ENCODE assay signal across 19 cellular contexts in genomic region chr2:214696681-214697080, GRCh38.
DNase-seq lines count a peak whose midpoint lies in the region; ATAC-seq and TF ChIP-seq lines count a peak whose summit lies in the region.
"Had no signal": no experiment of that assay in that cellular context is flagged by ENCODE, and none has a peak within 500 bp of the region (broad histone marks: within the 10 kb centered on the region; RNA-seq: fewer than 3 reads in every experiment).

No MANE protein-coding gene starts in this region.

- H3K79me1 ChIP-seq in trophoblast cell (ENCODE audit: low read length) = no peaks in the 10 kb centered on the region

- H3K4me1 ChIP-seq in heart right ventricle = no peaks in the 10 kb centered on the region
- H3K4me1 ChIP-seq in trophoblast cell (ENCODE audit: control insufficient read depth in 1 of 2, insufficient read depth in 2 of 2, low read length in 2 of 2) = no peaks in the 10 kb centered on the region
- H3K4me1 ChIP-seq: A549, BLaER1 had no signal

- no peak overlapping the region for H3K4ac ChIP-seq in trophoblast cell (ENCODE audit: low read depth, low read length)

- no peak overlapping the region for H2BK5ac ChIP-seq in trophoblast cell (ENCODE audit: low read depth, low read length, poor library complexity)

- H4K91ac ChIP-seq in trophoblast cell (ENCODE audit: low read depth, low read length) = no peak overlapping the region

- H3K18ac ChIP-seq in trophoblast cell (ENCODE audit: low read length) = no peak overlapping the region

- no peak overlapping the region for H3K27ac Mint-ChIP-seq in stimulated activated memory B cell treated with anti-CD40 and anti-IgM and Interleukin-4, amounts not matched to agents 10 μg/mL and 1 μg/mL and 100 μg/mL, for 72 hours
- H3K27ac Mint-ChIP-seq: CD4-positive, alpha-beta memory T cell; GM23338; IgD-negative memory B cell had no signal

- H3K9me3 Mint-ChIP-seq in stimulated activated memory B cell treated with anti-CD40 and anti-IgM and Interleukin-4, amounts not matched to agents 10 μg/mL and 1 μg/mL and 100 μg/mL, for 72 hours = peaks cover 6% of the 10 kb centered on the region

- H3K79me2 ChIP-seq in trophoblast cell (ENCODE audit: control insufficient read depth, insufficient read depth, low read length, poor library complexity) = no peaks in the 10 kb centered on the region

- intact Hi-C loops in Right ventricle myocardium inferior (cut with DNase I) (no loop called here), heart right ventricle (cut with DNase I) (no loop called here)

- H3K27me3 Mint-ChIP-seq in stimulated activated memory B cell treated with anti-CD40 and anti-IgM and Interleukin-4, amounts not matched to agents 10 μg/mL and 1 μg/mL and 100 μg/mL, for 72 hours = no peaks in the 10 kb centered on the region

- no peak overlapping the region for H3K4me3 Mint-ChIP-seq in stimulated activated memory B cell treated with anti-CD40 and anti-IgM and Interleukin-4, amounts not matched to agents 10 μg/mL and 1 μg/mL and 100 μg/mL, for 72 hours
- H3K4me3 Mint-ChIP-seq: CD14-positive monocyte; CD4-positive, alpha-beta memory T cell; GM23338; IgD-negative memory B cell had no signal

- no peak overlapping the region for H4K8ac ChIP-seq in trophoblast cell (ENCODE audit: low read depth, low read length)

- no peak overlapping the region for H4K12ac ChIP-seq in trophoblast cell (ENCODE audit: low read depth, low read length)

- no peaks in the 10 kb centered on the region for H3K4me1 Mint-ChIP-seq in stimulated activated memory B cell treated with anti-CD40 and anti-IgM and Interleukin-4, amounts not matched to agents 10 μg/mL and 1 μg/mL and 100 μg/mL, for 72 hours
- H3K4me1 Mint-ChIP-seq: CD14-positive monocyte; CD4-positive, alpha-beta memory T cell; GM23338; IgD-negative memory B cell had no signal

- DNase-seq in Right ventricle myocardium inferior (ENCODE audit: missing footprints) = peak; percentile 15
- no peak for DNase-seq in heart right ventricle
- DNase-seq in trophoblast cell = no peak
- no peak for DNase-seq in activated CD4-positive, alpha-beta T cell treated with anti-CD3 and anti-CD28 coated beads, Interleukin-2, amount 50 U/mL, for 4 hours
- no peak for DNase-seq in hippocampal formation (lab: John Stamatoyannopoulos, UW)
- no peak for DNase-seq in SW 1271 (lab: John Stamatoyannopoulos, UW)
- DNase-seq: CD4-positive, alpha-beta memory T cell; DMS153; DMS79; GDM1; HCEC 1CT had no signal

- H2AFZ ChIP-seq in trophoblast cell (ENCODE audit: insufficient read depth, low read length, poor library complexity) = no peak overlapping the region
- H2AFZ ChIP-seq: GM23338 had no signal

- no peak for TF ChIP-seq CTCF in heart right ventricle (IDR thresholded peaks at IDR 0.05)

- H2BK120ac ChIP-seq in trophoblast cell (ENCODE audit: insufficient read depth, low read length, poor library complexity) = no peak overlapping the region

- H3K9me3 ChIP-seq in heart right ventricle (peaks cover 0 to 24% (median 6%) of the 10 kb centered on the region in 11 donors), trophoblast cell (ENCODE audit: insufficient read depth, low read depth, low read length) (peaks cover 3% of the 10 kb centered on the region)
- H3K9me3 ChIP-seq: A549, BLaER1 had no signal

- H3K27ac ChIP-seq in heart right ventricle (no peak overlapping the region), trophoblast cell (ENCODE audit: low read depth, low read length) (no peak overlapping the region)
- H3K27ac ChIP-seq: 22Rv1, A549, BLaER1, HL-60 had no signal

- H3K4me2 ChIP-seq in trophoblast cell (ENCODE audit: low read length) = no peak overlapping the region
- H3K4me2 ChIP-seq: A549, BLaER1, GM23338 had no signal

- ATAC-seq in Right ventricle myocardium inferior = no peak
- no peak for ATAC-seq in heart right ventricle
- ATAC-seq in stimulated activated memory B cell treated with anti-CD40 and anti-IgM and Interleukin-4, amounts not matched to agents 10 μg/mL and 1 μg/mL and 100 μg/mL, for 72 hours = peak; percentile 53
- ATAC-seq: A549, GM23338 had no signal

- H3K4me3 ChIP-seq in heart right ventricle (no peak overlapping the region), trophoblast cell (ENCODE audit: low read depth, low read length) (no peak overlapping the region)
- H3K4me3 ChIP-seq: A549, BLaER1, GM23338 had no signal

- H3K27me3 ChIP-seq in heart right ventricle (no peaks in the 10 kb centered on the region), trophoblast cell (ENCODE audit: insufficient read depth, low read length) (no peaks in the 10 kb centered on the region)
- H3K27me3 ChIP-seq: BLaER1 had no signal

- H3K9ac ChIP-seq in trophoblast cell (ENCODE audit: low read length) = no peak overlapping the region
- H3K9ac ChIP-seq: BLaER1 had no signal

- H2BK12ac ChIP-seq in trophoblast cell (ENCODE audit: low read length) = no peak overlapping the region

- H2AK5ac ChIP-seq in trophoblast cell (ENCODE audit: low read length) = no peak overlapping the region

- H3K36me3 ChIP-seq in heart right ventricle (no peaks in the 10 kb centered on the region), trophoblast cell (ENCODE audit: control insufficient read depth in 1 of 2, insufficient read depth in 2 of 2, low read length in 2 of 2) (no peaks in the 10 kb centered on the region)
- H3K36me3 ChIP-seq: BLaER1 had no signal

- peaks cover 7% of the 10 kb centered on the region for H3K36me3 Mint-ChIP-seq in stimulated activated memory B cell treated with anti-CD40 and anti-IgM and Interleukin-4, amounts not matched to agents 10 μg/mL and 1 μg/mL and 100 μg/mL, for 72 hours
- H3K36me3 Mint-ChIP-seq: CD14-positive monocyte had no signal

- H3K23ac ChIP-seq in trophoblast cell (ENCODE audit: low read length) = peak overlapping the region; percentile 6

- H3K14ac ChIP-seq in trophoblast cell (ENCODE audit: low read length) = no peak overlapping the region
